In the genomic region with DNA sequence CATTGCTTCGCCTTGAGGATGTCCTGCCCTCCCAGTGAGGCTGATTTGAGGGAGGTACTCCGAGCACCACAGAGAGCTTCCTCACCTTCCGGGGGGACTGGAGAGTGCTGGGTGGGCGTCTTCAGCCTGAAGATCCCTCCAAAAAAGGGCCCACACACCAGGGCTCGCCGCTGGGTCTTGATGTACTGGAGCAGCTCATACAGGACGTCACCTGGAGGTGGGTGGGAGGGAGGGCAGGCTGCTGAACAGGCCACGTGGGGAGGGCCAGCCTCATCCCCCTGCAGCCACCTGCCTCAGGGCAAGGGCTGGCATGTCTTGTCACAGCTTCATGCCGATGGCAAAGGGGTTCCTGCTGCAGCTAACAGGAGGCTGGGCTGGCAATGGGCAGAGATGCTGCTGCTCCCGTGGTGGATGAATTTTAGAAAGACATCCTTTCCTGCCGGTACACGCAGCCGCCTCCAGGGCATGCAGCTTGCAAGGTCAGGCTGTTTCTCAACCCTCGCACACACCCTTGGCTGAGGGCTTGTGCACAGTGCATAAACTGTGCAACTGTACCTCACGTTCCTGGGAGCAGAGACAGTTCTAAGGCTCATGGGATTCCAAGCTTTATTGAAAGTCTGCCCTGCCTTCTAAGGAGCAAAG, we compare ENCODE assay signal across 24 cellular contexts. TPM values are rescaled to one million over a fixed set of nuclear protein-coding genes. Genes with fewer than 3 reads are reported as not detected.
DNase-seq lines count a peak whose midpoint lies in the region; ATAC-seq, FAIRE-seq and TF ChIP-seq lines count a peak whose summit lies in the region.
"Had no signal": no experiment of that assay in that cellular context is flagged by ENCODE, and none has a peak within 500 bp of the region (broad histone marks: within the 10 kb centered on the region; RNA-seq: fewer than 3 reads in every experiment).

No MANE protein-coding gene starts in this region.

- BruUV-seq in IMR-90 (replicated peaks; lab: Mats Ljungman, UMichigan) (no TSS peak), MCF 10A (replicated peaks; lab: Mats Ljungman, UMichigan) (no TSS peak)

- H2BK20ac ChIP-seq in IMR-90 (ENCODE audit: low read depth, low read length), result no peak overlapping the region

- DNase-seq in SIG-M5 treated with dmso at 0.1 percent for 504 hours (lab: John Stamatoyannopoulos, UW; ENCODE audit: unreplicated experiment), result peak; percentile 29
- no peak for DNase-seq in SIG-M5 (lab: John Stamatoyannopoulos, UW)
- no peak for DNase-seq in IMR-90
- peak; percentile 71 for DNase-seq in MCF 10A (ENCODE audit: unreplicated experiment)
- DNase-seq in mesenteric fat pad (ENCODE audit: low spot score), result peak; percentile 65
- no peak for DNase-seq in H54 (ENCODE audit: insufficient read length, low spot score)
- DNase-seq in type B pancreatic cell (ENCODE audit: extremely low spot score, unreplicated experiment), result no peak
- DNase-seq in Kasumi-1 (lab: John Stamatoyannopoulos, UW), result no peak
- DNase-seq: activated CD4-positive, alpha-beta T cell treated with anti-CD3 and anti-CD28 coated beads, Interleukin-2, amount 50 U/mL, for 48 hours; activated T-cell treated with anti-CD3 and anti-CD28 coated beads, Interleukin-2, amount 50 U/mL, for 24 hours; DMS79 treated with DMSO at 0.1 percent for 48 hours; KBM-7; kidney; mesenchymal stem cell; naive thymus-derived CD8-positive, alpha-beta T cell; NCI-H1436 treated with DMSO at 0.1 percent for 48 hours; NCI-H446; pancreas; sigmoid colon; stimulated activated naive B cell treated with anti-CD40 and anti-IgM and Interleukin-4, amounts not matched to agents 10 μg/mL and 1 μg/mL and 100 μg/mL, for 72 hours; T-cell; tibial artery had no signal

- H3K79me1 ChIP-seq in IMR-90 (ENCODE audit: low read depth in 1 of 2, low read length in 2 of 2), result no peaks in the 10 kb centered on the region

- no peaks in the 10 kb centered on the region for H3K9me3 ChIP-seq in IMR-90 (ENCODE audit: control insufficient read depth, insufficient read depth, low read length)
- H3K9me3 ChIP-seq: pancreas, sigmoid colon, tibial artery had no signal

- H4K20me1 ChIP-seq in IMR-90 (ENCODE audit: insufficient read depth, low read length), result no peaks in the 10 kb centered on the region

- ATAC-seq in IMR-90 (ENCODE audit: low read depth), result 0 out of 2 replicates have a peak, but pooled peaks have one; percentile 30
- ATAC-seq: activated naive CD4-positive, alpha-beta T cell treated with anti-CD3 and anti-CD28 coated beads, Interleukin-2, amount 50 U/mL, for 72 hours; naive thymus-derived CD8-positive, alpha-beta T cell; pancreas; stimulated activated naive B cell treated with anti-CD40 and anti-IgM and Interleukin-4, amounts not matched to agents 10 μg/mL and 1 μg/mL and 100 μg/mL, for 72 hours; T-cell had no signal

- no peak overlapping the region for H3K4me3 Mint-ChIP-seq in MCF 10A (ENCODE audit: unreplicated experiment)
- no peak overlapping the region for H3K4me3 Mint-ChIP-seq in type B pancreatic cell
- H3K4me3 Mint-ChIP-seq: activated T-cell treated with anti-CD3 and anti-CD28 coated beads, Interleukin-2, amount 50 U/mL, for 24 hours; naive thymus-derived CD8-positive, alpha-beta T cell; stimulated activated naive B cell treated with anti-CD40 and anti-IgM and Interleukin-4, amounts not matched to agents 10 μg/mL and 1 μg/mL and 100 μg/mL, for 72 hours; T-cell had no signal

- H3K27ac Mint-ChIP-seq in MCF 10A (ENCODE audit: low read depth, unreplicated experiment), result no peak overlapping the region
- H3K27ac Mint-ChIP-seq in type B pancreatic cell, result no peak overlapping the region
- H3K27ac Mint-ChIP-seq: activated T-cell treated with anti-CD3 and anti-CD28 coated beads, Interleukin-2, amount 50 U/mL, for 24 hours; T-cell had no signal

- H3K36me3 Mint-ChIP-seq in MCF 10A (ENCODE audit: insufficient read depth, unreplicated experiment) (no peaks in the 10 kb centered on the region), type B pancreatic cell (no peaks in the 10 kb centered on the region)
- H3K36me3 Mint-ChIP-seq: activated naive CD4-positive, alpha-beta T cell treated with anti-CD3 and anti-CD28 coated beads, Interleukin-2, amount 50 U/mL, for 72 hours; stimulated activated naive B cell treated with anti-CD40 and anti-IgM and Interleukin-4, amounts not matched to agents 10 μg/mL and 1 μg/mL and 100 μg/mL, for 72 hours had no signal

- no peak overlapping the region for H2BK5ac ChIP-seq in IMR-90 (ENCODE audit: low read depth, low read length, poor library complexity, severe bottlenecking)

- no peak overlapping the region for H3K4ac ChIP-seq in IMR-90 (ENCODE audit: low read depth, low read length)

- no peak for TF ChIP-seq POLR2A in IMR-90 (IDR thresholded peaks at IDR 0.05; ENCODE audit: low read depth, low read length)
- TF ChIP-seq POLR2A in H54 (IDR thresholded peaks at IDR 0.05; ENCODE audit: low read depth, low read length), result no peak

- H4K8ac ChIP-seq in IMR-90 (ENCODE audit: low read depth in 2 of 2, low read length in 2 of 2), result no peak overlapping the region

- H3K23ac ChIP-seq in IMR-90 (ENCODE audit: low read depth, low read length), result no peak overlapping the region

- CTCF ChIA-PET in IMR-90 (lab: Yijun Ruan, JAX), result interaction anchor here (0.6 to 1.2 kb wide), 3 partner anchors 13 to 1432 kb away, joined by 3 to 5 read pairs (median 3); no protein-coding TSS in a partner anchor
- CTCF ChIA-PET in MCF 10A (lab: Yijun Ruan, JAX), result interaction anchor here (0.6 to 1.0 kb wide), 9 partner anchors 10 to 892 kb away, joined by 3 to 4 read pairs (median 3); no protein-coding TSS in a partner anchor

- H3K36me3 ChIP-seq in IMR-90 (ENCODE audit: control insufficient read depth, insufficient read depth, low read length), result no peaks in the 10 kb centered on the region
- H3K36me3 ChIP-seq: pancreas, sigmoid colon, tibial artery had no signal

- no peak overlapping the region for H4K5ac ChIP-seq in IMR-90 (ENCODE audit: low read depth, low read length)

- H3K9ac ChIP-seq in IMR-90 (ENCODE audit: low read depth, low read length), result no peak overlapping the region

- H2AK5ac ChIP-seq in IMR-90 (ENCODE audit: low read depth, low read length), result no peak overlapping the region

- intact Hi-C loops in IMR-90 (cut with micrococcal nuclease), result no loop called here
- intact Hi-C loops in MCF 10A (cut with micrococcal nuclease), result no loop called here

- no peak overlapping the region for H3K18ac ChIP-seq in IMR-90 (ENCODE audit: low read depth, low read length)

- no peak for FAIRE-seq in H54 (lab: Jason Lieb, UNC)
- FAIRE-seq: kidney, pancreas had no signal

- POLR2A ChIA-PET in IMR-90 (lab: Charles Lee; ENCODE audit: unreplicated experiment), result no interaction called here
- POLR2A ChIA-PET in MCF 10A (lab: Yijun Ruan, JAX), result interaction anchor here (0.6 to 1.1 kb wide), 5 partner anchors 8 to 54 kb away, joined by 3 to 4 read pairs (median 3); no protein-coding TSS in a partner anchor

- H3K27me3 ChIP-seq in IMR-90 (ENCODE audit: control insufficient read depth, insufficient read depth, low read length), result peaks cover 35% of the 10 kb centered on the region
- H3K27me3 ChIP-seq: hepatocyte, pancreas, sigmoid colon, tibial artery had no signal

- 0 out of 2 replicates have a peak, but pooled peaks cover 3% of the 10 kb centered on the region for H3K9me1 ChIP-seq in IMR-90 (ENCODE audit: insufficient read depth, low read length)

- H4K91ac ChIP-seq in IMR-90 (ENCODE audit: insufficient read depth, low read depth, low read length), result no peak overlapping the region

- 33% methylated on average over 8 of the region's 15 CpGs; no CpG with 5 or more reads in 1 of the 2 experiments for WGBS in IMR-90 (ENCODE audit: extremely low coverage in 2 of 2, insufficient read length in 1 of 2), 2 experiments

- peaks cover 21% of the 10 kb centered on the region for H3K4me1 Mint-ChIP-seq in MCF 10A (ENCODE audit: insufficient read depth, unreplicated experiment)
- H3K4me1 Mint-ChIP-seq in type B pancreatic cell (ENCODE audit: unreplicated experiment), result peaks cover 7% of the 10 kb centered on the region

- no peak overlapping the region for H2BK120ac ChIP-seq in IMR-90 (ENCODE audit: low read depth, low read length)

- no peak overlapping the region for H3K27ac ChIP-seq in IMR-90 (ENCODE audit: insufficient read depth, low read length)
- H3K27ac ChIP-seq: hepatocyte, pancreas, sigmoid colon, tibial artery had no signal

- H3K56ac ChIP-seq in IMR-90 (ENCODE audit: extremely low read depth, insufficient read depth, low read length), result no peak overlapping the region

- dilution Hi-C loops in IMR-90 (cut with HindIII; ENCODE audit: low sequenced_read_pairs, unreplicated experiment), result no loop called here

- no peak overlapping the region for H3K14ac ChIP-seq in IMR-90 (replicated peaks; ENCODE audit: low read depth, low read length)

- no peak overlapping the region for H2BK15ac ChIP-seq in IMR-90 (ENCODE audit: low read depth, low read length)

- no peak for TF ChIP-seq RAD21 in IMR-90 (IDR thresholded peaks at IDR 0.05; ENCODE audit: low read length)

- no peak overlapping the region for H3K4me3 ChIP-seq in IMR-90 (ENCODE audit: insufficient read depth, low read depth, low read length)
- H3K4me3 ChIP-seq: hepatocyte, pancreas, sigmoid colon, tibial artery had no signal

- H3K27me3 Mint-ChIP-seq in MCF 10A (ENCODE audit: insufficient read depth, unreplicated experiment), result peaks cover 13% of the 10 kb centered on the region
- H3K27me3 Mint-ChIP-seq in type B pancreatic cell, result peaks cover 14% of the 10 kb centered on the region

- H3K4me1 ChIP-seq in IMR-90 (ENCODE audit: control insufficient read depth, insufficient read depth, low read length), result peaks cover 3% of the 10 kb centered on the region
- H3K4me1 ChIP-seq: pancreas, sigmoid colon had no signal

- no peak overlapping the region for H3K4me2 ChIP-seq in IMR-90 (ENCODE audit: low read depth, low read length)
- H3K4me2 ChIP-seq: hepatocyte had no signal

- TF ChIP-seq CTCF in IMR-90 (conservative IDR thresholded peaks at IDR 0.05; ENCODE audit: low read depth, low read length) (no peak), MCF 10A (IDR thresholded peaks at IDR 0.05; ENCODE audit: unreplicated experiment) (peak; percentile 5), type B pancreatic cell (conservative IDR thresholded peaks at IDR 0.05) (no peak)

- H2AK9ac ChIP-seq in IMR-90 (replicated peaks; ENCODE audit: low read depth, low read length, poor library complexity), result no peak overlapping the region

- in situ Hi-C loops in IMR-90 (cut with MboI; ENCODE audit: low sequenced_read_pairs), result no loop called here

- peak overlapping the region; percentile 38 for H2AFZ ChIP-seq in IMR-90 (replicated peaks; ENCODE audit: low read length, poor library complexity)
- H2AFZ ChIP-seq: hepatocyte had no signal

- H3K9me3 Mint-ChIP-seq in MCF 10A (ENCODE audit: unreplicated experiment), result no peaks in the 10 kb centered on the region
- H3K9me3 Mint-ChIP-seq in type B pancreatic cell, result no peaks in the 10 kb centered on the region
- H3K9me3 Mint-ChIP-seq: activated naive CD4-positive, alpha-beta T cell treated with anti-CD3 and anti-CD28 coated beads, Interleukin-2, amount 50 U/mL, for 72 hours; activated T-cell treated with anti-CD3 and anti-CD28 coated beads, Interleukin-2, amount 50 U/mL, for 24 hours; naive thymus-derived CD8-positive, alpha-beta T cell; stimulated activated naive B cell treated with anti-CD40 and anti-IgM and Interleukin-4, amounts not matched to agents 10 μg/mL and 1 μg/mL and 100 μg/mL, for 72 hours; T-cell had no signal

RNA-seq across cellular contexts. Expression of a gene that starts 14.0 kb away (rescaled TPM):
- total RNA-seq in IMR-90 (2012; rRNA removed) (under 0.01 and 0.18 TPM in 2 replicates), MCF 10A (2022) (0.20 and 0.47 TPM in 2 replicates), mesenteric fat pad (0.29 TPM), type B pancreatic cell (ENCODE audit: low replicate concordance) (1.7 and 3.3 TPM in 2 replicates)
- polyA plus RNA-seq in IMR-90 (2012; rRNA removed), result 0.17 and 0.19 TPM in 2 replicates
- 0.14 and 0.22 TPM in 2 replicates for polyA plus RNA-seq in IMR-90 (2012; cell fraction: cytosol; rRNA removed)
- polyA plus RNA-seq in IMR-90 (2012; cell fraction: nucleus; rRNA removed; ENCODE audit: low replicate concordance), result 0.16 and 0.19 TPM in 2 replicates
- total RNA-seq: naive thymus-derived CD8-positive, alpha-beta T cell had no signal

RNA-seq across cellular contexts. Expression of a gene that starts 36.8 kb away (rescaled TPM):
- total RNA-seq in IMR-90 (2012; rRNA removed), result not detected in 2 replicates
- not detected in 2 replicates for polyA plus RNA-seq in IMR-90 (2012; rRNA removed)
- not detected in 2 replicates for polyA plus RNA-seq in IMR-90 (2012; cell fraction: cytosol; rRNA removed)
- polyA plus RNA-seq in IMR-90 (2012; cell fraction: nucleus; rRNA removed; ENCODE audit: low replicate concordance), result not detected in 2 replicates
- total RNA-seq in MCF 10A (2022), result not detected in 2 replicates
- not detected for total RNA-seq in mesenteric fat pad
- 1.4 and 2.1 TPM in 2 replicates for total RNA-seq in type B pancreatic cell (ENCODE audit: low replicate concordance)
- total RNA-seq: activated naive CD4-positive, alpha-beta T cell treated with anti-CD3 and anti-CD28 coated beads, Interleukin-2, amount 50 U/mL, for 72 hours; naive thymus-derived CD8-positive, alpha-beta T cell; sigmoid colon had no signal
- polyA plus RNA-seq: naive thymus-derived CD8-positive, alpha-beta T cell had no signal

Comparison
In these comparisons a context has a peak if more than half of its experiments do, and no peak if none do; other contexts are left out.
1. DNase-seq: peak in SIG-M5 treated with dmso at 0.1 percent for 504 hours (single experiment), MCF 10A (single experiment) and mesenteric fat pad (single experiment); none in SIG-M5 (single experiment), IMR-90 (single experiment), H54 (single experiment), type B pancreatic cell (single experiment) and Kasumi-1 (0 of 2).